14 cellular contexts compared by ENCODE assay signal in genomic region chr2:106137944-106138903, GRCh38. TPM values are rescaled to one million over a fixed set of nuclear protein-coding genes. Genes with fewer than 3 reads are reported as not detected.
DNase-seq lines count a peak whose midpoint lies in the region; ATAC-seq and TF ChIP-seq lines count a peak whose summit lies in the region.
"Had no signal": no experiment of that assay in that cellular context is flagged by ENCODE, and none has a peak within 500 bp of the region (broad histone marks: within the 10 kb centered on the region; RNA-seq: fewer than 3 reads in every experiment).

No MANE protein-coding gene starts in this region.

- H3K27ac Mint-ChIP-seq in activated CD4-positive, alpha-beta T cell treated with anti-CD3 and anti-CD28 coated beads for 36 hours = peak overlapping the region; percentile 98
- H3K27ac Mint-ChIP-seq in activated naive CD4-positive, alpha-beta T cell treated with anti-CD3 and anti-CD28 coated beads, Interleukin-2, amount 50 U/mL, for 72 hours = peak overlapping the region; percentile 75 to 99
- peak overlapping the region; percentile 88 for H3K27ac Mint-ChIP-seq in stimulated activated naive CD8-positive, alpha-beta T cell treated with anti-CD3 and anti-CD28 coated beads, Interleukin-15, Interleukin-2, amounts not matched to agents 100 ng/mL and 50 ng/mL, for 24 hours
- H3K27ac Mint-ChIP-seq in glutamatergic neuron (ENCODE audit: unreplicated experiment) = no peak overlapping the region

- H3K4me3 ChIP-seq in adrenal gland = no peak overlapping the region
- H3K4me3 ChIP-seq: lung, SK-N-MC, suprapubic skin had no signal

- no peaks in the 10 kb centered on the region for H3K9me3 Mint-ChIP-seq in activated CD4-positive, alpha-beta T cell treated with anti-CD3 and anti-CD28 coated beads for 36 hours (ENCODE audit: low read depth)
- no peaks in the 10 kb centered on the region for H3K9me3 Mint-ChIP-seq in activated naive CD4-positive, alpha-beta T cell treated with anti-CD3 and anti-CD28 coated beads, Interleukin-2, amount 50 U/mL, for 72 hours
- no peaks in the 10 kb centered on the region for H3K9me3 Mint-ChIP-seq in stimulated activated naive CD8-positive, alpha-beta T cell treated with anti-CD3 and anti-CD28 coated beads, Interleukin-15, Interleukin-2, amounts not matched to agents 100 ng/mL and 50 ng/mL, for 24 hours
- H3K9me3 Mint-ChIP-seq in glutamatergic neuron (ENCODE audit: unreplicated experiment) = no peaks in the 10 kb centered on the region

- CTCF ChIA-PET in activated CD4-positive, alpha-beta T cell treated with anti-CD3 and anti-CD28 coated beads for 36 hours (lab: Charles Lee) = interaction anchor here (0.6 to 1.6 kb wide), 4 partner anchors 33 to 342 kb away, joined by 3 to 5 read pairs (median 4); no protein-coding TSS in a partner anchor

- H3K27me3 Mint-ChIP-seq in activated CD4-positive, alpha-beta T cell treated with anti-CD3 and anti-CD28 coated beads for 36 hours = no peaks in the 10 kb centered on the region
- no peaks in the 10 kb centered on the region for H3K27me3 Mint-ChIP-seq in stimulated activated naive CD8-positive, alpha-beta T cell treated with anti-CD3 and anti-CD28 coated beads, Interleukin-15, Interleukin-2, amounts not matched to agents 100 ng/mL and 50 ng/mL, for 24 hours
- no peaks in the 10 kb centered on the region for H3K27me3 Mint-ChIP-seq in glutamatergic neuron (ENCODE audit: unreplicated experiment)

- peak overlapping the region in 1 of 5 donors; percentile 26 for H3K27ac ChIP-seq in adrenal gland
- H3K27ac ChIP-seq: SK-N-MC, suprapubic skin had no signal

- no peak for TF ChIP-seq POLR2A in adrenal gland (IDR thresholded peaks at IDR 0.05)

- H3K36me3 Mint-ChIP-seq in activated CD4-positive, alpha-beta T cell treated with anti-CD3 and anti-CD28 coated beads for 36 hours (ENCODE audit: low read depth) = peaks cover 21% of the 10 kb centered on the region
- H3K36me3 Mint-ChIP-seq in activated naive CD4-positive, alpha-beta T cell treated with anti-CD3 and anti-CD28 coated beads, Interleukin-2, amount 50 U/mL, for 72 hours = peaks cover 0 to 16% of the 10 kb centered on the region in 2 donors
- peaks cover 40% of the 10 kb centered on the region for H3K36me3 Mint-ChIP-seq in stimulated activated naive CD8-positive, alpha-beta T cell treated with anti-CD3 and anti-CD28 coated beads, Interleukin-15, Interleukin-2, amounts not matched to agents 100 ng/mL and 50 ng/mL, for 24 hours (ENCODE audit: low read depth)
- peaks cover 4% of the 10 kb centered on the region for H3K36me3 Mint-ChIP-seq in glutamatergic neuron (ENCODE audit: unreplicated experiment)

- POLR2A ChIA-PET in activated CD4-positive, alpha-beta T cell treated with anti-CD3 and anti-CD28 coated beads for 36 hours (lab: Charles Lee) = interaction anchor here (0.6 to 1.3 kb wide), 4 partner anchors 10 to 225 kb away, joined by 3 to 6 read pairs (median 3); no protein-coding TSS in a partner anchor

- intact Hi-C loops in activated CD4-positive, alpha-beta T cell treated with anti-CD3 and anti-CD28 coated beads for 36 hours (cut with DNase I, micrococcal nuclease) = no loop called here
- intact Hi-C loops in adrenal gland (cut with DNase I) = no loop called here

- 69 to 80% (median 72%) methylated on average over 15 of the region's 15 CpGs for WGBS in adrenal gland, 4 donors

- H3K27me3 ChIP-seq in adrenal gland = no peaks in the 10 kb centered on the region
- H3K27me3 ChIP-seq: suprapubic skin had no signal

- peak overlapping the region; percentile 75 for H3K4me3 Mint-ChIP-seq in activated CD4-positive, alpha-beta T cell treated with anti-CD3 and anti-CD28 coated beads for 36 hours
- peak overlapping the region; percentile 75 for H3K4me3 Mint-ChIP-seq in stimulated activated naive CD8-positive, alpha-beta T cell treated with anti-CD3 and anti-CD28 coated beads, Interleukin-15, Interleukin-2, amounts not matched to agents 100 ng/mL and 50 ng/mL, for 24 hours
- no peak overlapping the region for H3K4me3 Mint-ChIP-seq in glutamatergic neuron (ENCODE audit: unreplicated experiment)

- no peaks in the 10 kb centered on the region for H3K9me3 ChIP-seq in adrenal gland (replicated peaks in 1 of 3)
- H3K9me3 ChIP-seq: suprapubic skin had no signal

- H3K4me1 Mint-ChIP-seq in activated CD4-positive, alpha-beta T cell treated with anti-CD3 and anti-CD28 coated beads for 36 hours = peaks cover 54% of the 10 kb centered on the region
- peaks cover 49% of the 10 kb centered on the region for H3K4me1 Mint-ChIP-seq in stimulated activated naive CD8-positive, alpha-beta T cell treated with anti-CD3 and anti-CD28 coated beads, Interleukin-15, Interleukin-2, amounts not matched to agents 100 ng/mL and 50 ng/mL, for 24 hours (ENCODE audit: low read depth)
- H3K4me1 Mint-ChIP-seq in glutamatergic neuron (ENCODE audit: low read depth, unreplicated experiment) = no peaks in the 10 kb centered on the region

- TF ChIP-seq CTCF in adrenal gland (IDR thresholded peaks at IDR 0.05) = no peak
- TF ChIP-seq CTCF in glutamatergic neuron (IDR thresholded peaks at IDR 0.05; ENCODE audit: partially characterized antibody, unreplicated experiment) = no peak

- ATAC-seq in activated CD4-positive, alpha-beta T cell treated with anti-CD3 and anti-CD28 coated beads for 36 hours = peak; percentile 54
- ATAC-seq in activated naive CD4-positive, alpha-beta T cell treated with anti-CD3 and anti-CD28 coated beads, Interleukin-2, amount 50 U/mL, for 72 hours = peak; percentile 49 to 81
- ATAC-seq: esophagus mucosa had no signal

- peak; percentile 37 for DNase-seq in activated CD4-positive, alpha-beta T cell treated with anti-CD3 and anti-CD28 coated beads for 36 hours
- no peak for DNase-seq in activated CD4-positive, alpha-beta T cell treated with anti-CD3 and anti-CD28 coated beads, Interleukin-2, amount 50 U/mL, for 4 hours
- no peak for DNase-seq in activated naive CD4-positive, alpha-beta T cell treated with anti-CD3 and anti-CD28 coated beads, Interleukin-2, amount 50 U/mL, for 72 hours (ENCODE audit: low spot score in 2 of 2)
- DNase-seq in islet precursor cell (peak; percentile 76), NK-92 (lab: John Stamatoyannopoulos, UW; ENCODE audit: unreplicated experiment) (no peak), adrenal gland (no peak), glutamatergic neuron (no peak)
- DNase-seq: 8988T, activated gamma-delta T cell had no signal

- H3K4me1 ChIP-seq in adrenal gland (replicated peaks in 1 of 2) = no peaks in the 10 kb centered on the region
- H3K4me1 ChIP-seq: suprapubic skin had no signal

- no peaks in the 10 kb centered on the region for H3K36me3 ChIP-seq in adrenal gland (replicated peaks in 1 of 2)
- H3K36me3 ChIP-seq: suprapubic skin had no signal

RNA-seq across cellular contexts. Expression of gene UXS1, which starts 55.9 kb away (rescaled TPM):
- 10 to 100 TPM; 35.6 to 37.7 TPM for total RNA-seq in activated CD4-positive, alpha-beta T cell treated with anti-CD3 and anti-CD28 coated beads for 36 hours
- 10 to 100 TPM; 37.0 to 59.5 TPM for total RNA-seq in activated naive CD4-positive, alpha-beta T cell treated with anti-CD3 and anti-CD28 coated beads, Interleukin-2, amount 50 U/mL, for 72 hours
- total RNA-seq in adrenal gland (100 to 1,000 TPM in 1 of 8 donors, 10 to 100 TPM in 7; 16.4 to 145 (median 22.3) TPM), glutamatergic neuron (ENCODE audit: unreplicated experiment) (68.3 TPM)
- polyA plus RNA-seq in adrenal gland = 10 to 100 TPM in 1 of 3 donors, 1 to 10 TPM in 2; 5.7 to 28.0 (median 6.7) TPM

Comparison
In these comparisons a context has a peak if more than half of its experiments do, and no peak if none do; other contexts are left out.
1. DNase-seq: peak in activated CD4-positive, alpha-beta T cell treated with anti-CD3 and anti-CD28 coated beads for 36 hours (single experiment) and islet precursor cell (single experiment); none in activated CD4-positive, alpha-beta T cell treated with anti-CD3 and anti-CD28 coated beads, Interleukin-2, amount 50 U/mL, for 4 hours (0 of 2), activated naive CD4-positive, alpha-beta T cell treated with anti-CD3 and anti-CD28 coated beads, Interleukin-2, amount 50 U/mL, for 72 hours (0 of 2), NK-92 (single experiment), adrenal gland (0 of 7) and glutamatergic neuron (single experiment).